1 cellular context compared by ENCODE assay signal in genomic region chr7:100472121-100472851, GRCh38.
TF ChIP-seq lines count a peak whose summit lies in the region.

No MANE protein-coding gene starts in this region.

TF ChIP-seq in K562, 482 proteins besides CTCF, POLR2A, EP300 and RAD21:
- TF ChIP-seq BMI1 (IDR thresholded peaks at IDR 0.05; ENCODE audit: low read length), result no peak
- no peak for TF ChIP-seq ZBTB40 (IDR thresholded peaks at IDR 0.05)
- no peak for TF ChIP-seq ZBTB40 (CRISPR knock-in tag; IDR thresholded peaks at IDR 0.05)
- TF ChIP-seq ATF1 (CRISPR knock-in tag; IDR thresholded peaks at IDR 0.05), result no peak
- TF ChIP-seq ATF1 (tag; IDR thresholded peaks at IDR 0.05), result no peak
- no peak for TF ChIP-seq SMAD1 (IDR thresholded peaks at IDR 0.05; ENCODE audit: low read depth, low read length, partially characterized antibody)
- no peak for TF ChIP-seq ZNF23 (CRISPR knock-in tag; IDR thresholded peaks at IDR 0.05)
- no peak for TF ChIP-seq HINFP (tag; conservative IDR thresholded peaks at IDR 0.05; ENCODE audit: low read depth)
- TF ChIP-seq POU5F1 (IDR thresholded peaks at IDR 0.05; ENCODE audit: borderline replicate concordance, low read depth, low read length, partially characterized antibody), result no peak
- TF ChIP-seq POLR2G (IDR thresholded peaks at IDR 0.05; ENCODE audit: low read depth, low read length), result 0 out of 2 replicates have a peak, but pooled peaks have one; percentile 15
- peak; percentile 34 for TF ChIP-seq RBFOX2 (IDR thresholded peaks at IDR 0.05; ENCODE audit: low read depth, low read length)
- TF ChIP-seq HMG20A (CRISPR knock-in tag; conservative IDR thresholded peaks at IDR 0.05), result no peak
- no peak for TF ChIP-seq ZNF407 (IDR thresholded peaks at IDR 0.05; ENCODE audit: low read depth)
- TF ChIP-seq E2F6 (IDR thresholded peaks at IDR 0.05; ENCODE audit: borderline replicate concordance in 1 of 2, extremely low read depth in 1 of 2, insufficient read depth in 1 of 2, insufficient read length in 1 of 2, low read depth in 1 of 2, low read length in 1 of 2, poor library complexity in 1 of 2, severe bottlenecking in 1 of 2), result peak in 1 of 2 experiments; percentile 63
- no peak for TF ChIP-seq CEBPZ (IDR thresholded peaks at IDR 0.05; ENCODE audit: borderline replicate concordance, low read depth, low read length)
- TF ChIP-seq HMGXB4 (CRISPR knock-in tag; IDR thresholded peaks at IDR 0.05), result no peak
- TF ChIP-seq CAMTA2 (CRISPR knock-in tag; conservative IDR thresholded peaks at IDR 0.05), result no peak
- 0 out of 2 replicates have a peak, but pooled peaks have one; percentile 16 for TF ChIP-seq ZNF263 (CRISPR knock-in tag; IDR thresholded peaks at IDR 0.05; ENCODE audit: borderline replicate concordance)
- TF ChIP-seq SLC30A9 (CRISPR knock-in tag; IDR thresholded peaks at IDR 0.05), result no peak
- no peak for TF ChIP-seq ZBTB7A (IDR thresholded peaks at IDR 0.05; ENCODE audit: borderline replicate concordance, control insufficient read depth, low read depth, low read length)
- TF ChIP-seq HNRNPL (IDR thresholded peaks at IDR 0.05; ENCODE audit: low read depth, low read length), result no peak
- TF ChIP-seq ARID1B (IDR thresholded peaks at IDR 0.05), result no peak
- no peak for TF ChIP-seq HOMEZ (CRISPR knock-in tag; IDR thresholded peaks at IDR 0.05)
- no peak for TF ChIP-seq U2AF1 (optimal IDR thresholded peaks at IDR 0.05; ENCODE audit: low read depth, low read length)
